20 cellular contexts compared by ENCODE assay signal in genomic region chr12:105221588-105222325, GRCh38. TPM values are rescaled to one million over a fixed set of nuclear protein-coding genes. Genes with fewer than 3 reads are reported as not detected.
DNase-seq lines count a peak whose midpoint lies in the region; ATAC-seq, FAIRE-seq and TF ChIP-seq lines count a peak whose summit lies in the region.
"Had no signal": no experiment of that assay in that cellular context is flagged by ENCODE, and none has a peak within 500 bp of the region (broad histone marks: within the 10 kb centered on the region; RNA-seq: fewer than 3 reads in every experiment).

No MANE protein-coding gene starts in this region.

- no peaks in the 10 kb centered on the region for H3K9me3 ChIP-seq in PC-3 (ENCODE audit: low read length)
- no peaks in the 10 kb centered on the region for H3K9me3 ChIP-seq in smooth muscle cell (replicated peaks; ENCODE audit: low read depth)
- H3K9me3 ChIP-seq: MG63, transverse colon had no signal

- peaks cover 26% of the 10 kb centered on the region for H3K4me1 Mint-ChIP-seq in glutamatergic neuron (ENCODE audit: low read depth, unreplicated experiment)
- H3K4me1 Mint-ChIP-seq in type B pancreatic cell (ENCODE audit: unreplicated experiment): peaks cover 20% of the 10 kb centered on the region

- in situ Hi-C loops in GM13976 (cut with MboI; ENCODE audit: low sequenced_read_pairs, unreplicated experiment): no loop called here

- 87% methylated on average over 19 of the region's 19 CpGs for WGBS in smooth muscle cell (ENCODE audit: low lambda C conversion rate)

- H3K27ac ChIP-seq in PC-3 (ENCODE audit: low read length) (peak overlapping the region; percentile 81), smooth muscle cell (ENCODE audit: low read depth) (no peak overlapping the region)

- no peak overlapping the region for H3K4me3 ChIP-seq in PC-3 (ENCODE audit: low read length)
- no peak overlapping the region for H3K4me3 ChIP-seq in smooth muscle cell
- H3K4me3 ChIP-seq: GM12878, MG63, transverse colon had no signal

- POLR2A ChIA-PET in PC-3 (lab: Charles Lee; ENCODE audit: unreplicated experiment): interaction anchor here (0.6 to 0.7 kb wide), 2 partner anchors 110 to 113 kb away, joined by 6 to 7 read pairs; no protein-coding TSS in a partner anchor

- H3K9me3 Mint-ChIP-seq in glutamatergic neuron (ENCODE audit: unreplicated experiment) (peaks cover 2% of the 10 kb centered on the region), type B pancreatic cell (no peaks in the 10 kb centered on the region)
- H3K9me3 Mint-ChIP-seq: activated naive CD4-positive, alpha-beta T cell treated with anti-CD3 and anti-CD28 coated beads, Interleukin-2, amount 50 U/mL, for 24 hours; CD14-positive monocyte; naive thymus-derived CD8-positive, alpha-beta T cell had no signal

- H3K4me2 ChIP-seq in PC-3 (ENCODE audit: low read length) (0 out of 2 replicates have a peak overlapping the region, but pooled peaks have one; percentile 47), smooth muscle cell (no peak overlapping the region)

- H3K4me3 Mint-ChIP-seq in glutamatergic neuron (ENCODE audit: unreplicated experiment): peak overlapping the region; percentile 26
- peak overlapping the region; percentile 10 for H3K4me3 Mint-ChIP-seq in type B pancreatic cell
- H3K4me3 Mint-ChIP-seq: activated naive CD4-positive, alpha-beta T cell treated with anti-CD3 and anti-CD28 coated beads, Interleukin-2, amount 50 U/mL, for 24 hours; CD14-positive monocyte had no signal

- H3F3A ChIP-seq in PC-3 (ENCODE audit: low read length, unreplicated experiment): no peaks in the 10 kb centered on the region
- no peaks in the 10 kb centered on the region for H3F3A ChIP-seq in smooth muscle cell (ENCODE audit: low read depth)

- DNase-seq in NCI-H748 (lab: John Stamatoyannopoulos, UW; ENCODE audit: unreplicated experiment) (peak; percentile 17), NCI-H748 treated with DMSO at 0.1 percent for 48 hours (lab: John Stamatoyannopoulos, UW) (no peak), PC-3 (no peak), glutamatergic neuron (peak; percentile 40), type B pancreatic cell (ENCODE audit: extremely low spot score, unreplicated experiment) (no peak), frontal cortex (ENCODE audit: low spot score in 2 of 2) (no peak), smooth muscle cell (lab: John Stamatoyannopoulos, UW; ENCODE audit: unreplicated experiment) (no peak), GM13976 (ENCODE audit: low spot score) (no peak)
- DNase-seq: activated CD8-positive, alpha-beta memory T cell treated with anti-CD3 and anti-CD28 coated beads, Interleukin-2, amount 50 U/mL, for 4 hours; EL; MG63; naive thymus-derived CD8-positive, alpha-beta T cell; NCI-H446 treated with DMSO at 0.1 percent for 48 hours; retina; T-helper 1 cell; transverse colon had no signal

- H3K36me3 ChIP-seq in PC-3 (ENCODE audit: low read depth, low read length) (peaks cover 10% of the 10 kb centered on the region), smooth muscle cell (ENCODE audit: low read depth) (peaks cover 5% of the 10 kb centered on the region)

- peaks cover 5% of the 10 kb centered on the region for H3K36me3 Mint-ChIP-seq in glutamatergic neuron (ENCODE audit: unreplicated experiment)
- peaks cover 22% of the 10 kb centered on the region for H3K36me3 Mint-ChIP-seq in type B pancreatic cell

- TF ChIP-seq CTCF in PC-3 (conservative IDR thresholded peaks at IDR 0.05; ENCODE audit: low read depth, low read length) (no peak), glutamatergic neuron (IDR thresholded peaks at IDR 0.05; ENCODE audit: partially characterized antibody, unreplicated experiment) (no peak), type B pancreatic cell (conservative IDR thresholded peaks at IDR 0.05) (no peak), smooth muscle cell (IDR thresholded peaks at IDR 0.05; ENCODE audit: borderline replicate concordance, insufficient read depth, poor library complexity, severe bottlenecking) (no peak), GM13976 (IDR thresholded peaks at IDR 0.05; ENCODE audit: borderline replicate concordance, control extremely low read depth, extremely low read depth, insufficient read depth, missing control alignments) (no peak)

- H3K4me1 ChIP-seq in PC-3 (ENCODE audit: insufficient read depth, low read length): peaks cover 38% of the 10 kb centered on the region
- no peaks in the 10 kb centered on the region for H3K4me1 ChIP-seq in smooth muscle cell (ENCODE audit: low read depth)

- no peaks in the 10 kb centered on the region for H3K27me3 ChIP-seq in PC-3 (ENCODE audit: low read length)
- H3K27me3 ChIP-seq in smooth muscle cell (ENCODE audit: low read depth): no peaks in the 10 kb centered on the region
- H3K27me3 ChIP-seq: MG63, transverse colon had no signal

- H3K27me3 Mint-ChIP-seq in glutamatergic neuron (ENCODE audit: unreplicated experiment) (peaks cover 2% of the 10 kb centered on the region), type B pancreatic cell (no peaks in the 10 kb centered on the region)
- H3K27me3 Mint-ChIP-seq: activated naive CD4-positive, alpha-beta T cell treated with anti-CD3 and anti-CD28 coated beads, Interleukin-2, amount 50 U/mL, for 24 hours; naive thymus-derived CD8-positive, alpha-beta T cell had no signal

- no peak for ATAC-seq in PC-3
- ATAC-seq: activated CD4-positive, CD25-positive, alpha-beta regulatory T cell treated with anti-CD3 and anti-CD28 coated beads, Interleukin-2, amount 50 U/mL, for 24 hours; GM12878; naive thymus-derived CD8-positive, alpha-beta T cell had no signal

- no peaks in the 10 kb centered on the region for H3K9me2 ChIP-seq in PC-3 (replicated peaks; ENCODE audit: low read length)

- no peak overlapping the region for H3K9ac ChIP-seq in PC-3 (ENCODE audit: low read length)
- H3K9ac ChIP-seq in smooth muscle cell (ENCODE audit: low read depth): no peak overlapping the region

- CTCF ChIA-PET in PC-3 (lab: Charles Lee): no interaction called here

- H4K20me1 ChIP-seq in PC-3 (ENCODE audit: low read length): no peaks in the 10 kb centered on the region
- H4K20me1 ChIP-seq in smooth muscle cell (ENCODE audit: low read depth): peaks cover 63% of the 10 kb centered on the region

- H2AFZ ChIP-seq in PC-3 (ENCODE audit: low read length) (no peak overlapping the region), smooth muscle cell (ENCODE audit: low read depth) (no peak overlapping the region)

- H3K27ac Mint-ChIP-seq in glutamatergic neuron (ENCODE audit: unreplicated experiment) (no peak overlapping the region), type B pancreatic cell (peak overlapping the region; percentile 75)
- H3K27ac Mint-ChIP-seq: activated naive CD4-positive, alpha-beta T cell treated with anti-CD3 and anti-CD28 coated beads, Interleukin-2, amount 50 U/mL, for 24 hours; CD14-positive monocyte had no signal

- intact Hi-C loops in PC-3 (cut with micrococcal nuclease): no loop called here

- H3K79me2 ChIP-seq in PC-3 (ENCODE audit: low read length): peaks cover 26% of the 10 kb centered on the region
- peaks cover 17% of the 10 kb centered on the region for H3K79me2 ChIP-seq in smooth muscle cell (ENCODE audit: low read depth)

- BruUV-seq in PC-3 (replicated peaks; lab: Mats Ljungman, UMichigan): no TSS peak

- no peak for FAIRE-seq in frontal cortex (lab: Jason Lieb, UNC)
- FAIRE-seq: GM12878 had no signal

RNA-seq across cellular contexts. Expression of gene APPL2, which starts 14.2 kb away (rescaled TPM):
- total RNA-seq in PC-3 (2014; rRNA removed) (36.2 and 42.2 TPM in 2 replicates), glutamatergic neuron (ENCODE audit: unreplicated experiment) (35.6 TPM), type B pancreatic cell (ENCODE audit: low replicate concordance) (38.3 and 46.1 TPM in 2 replicates), frontal cortex (28.9 TPM), smooth muscle cell (19.8 and 32.8 TPM in 2 replicates)
- 17.7 and 22.4 TPM in 2 replicates for polyA plus RNA-seq in smooth muscle cell

Comparison
In these comparisons a context has a peak if more than half of its experiments do, and no peak if none do; other contexts are left out.
1. DNase-seq: peak in NCI-H748 (single experiment) and glutamatergic neuron (single experiment); none in NCI-H748 treated with DMSO at 0.1 percent for 48 hours (single experiment), PC-3 (single experiment), type B pancreatic cell (single experiment), frontal cortex (0 of 2), smooth muscle cell (single experiment) and GM13976 (single experiment).